ENCODE assay signal across 1 cellular context in genomic region chr2:216292886-216293291, GRCh38.
TF ChIP-seq lines count a peak whose summit lies in the region.

No MANE protein-coding gene starts in this region.

TF ChIP-seq in K562, 482 proteins besides CTCF, POLR2A, EP300 and RAD21 (continued from another document):
- TF ChIP-seq PBX2 (CRISPR knock-in tag; IDR thresholded peaks at IDR 0.05; ENCODE audit: low read depth) = no peak
- peak; percentile 84 for TF ChIP-seq PBX2 (tag; conservative IDR thresholded peaks at IDR 0.05; ENCODE audit: low read depth)
- peak; percentile 64; the same call in 1 of the 2 replicates for TF ChIP-seq FOXM1 (IDR thresholded peaks at IDR 0.05; ENCODE audit: low read depth)
- TF ChIP-seq FOXM1 (CRISPR knock-in tag; IDR thresholded peaks at IDR 0.05; ENCODE audit: low read depth) = no peak
- no peak for TF ChIP-seq HEY1 (CRISPR knock-in tag; IDR thresholded peaks at IDR 0.05; ENCODE audit: borderline replicate concordance)
- peak; percentile 80; the same call in 1 of the 2 replicates for TF ChIP-seq KLF16 (IDR thresholded peaks at IDR 0.05)
- no peak for TF ChIP-seq PHTF2 (CRISPR knock-in tag; IDR thresholded peaks at IDR 0.05)
- TF ChIP-seq KLF13 (tag; IDR thresholded peaks at IDR 0.05; ENCODE audit: borderline replicate concordance, low read depth) = no peak
- TF ChIP-seq MTA2 (IDR thresholded peaks at IDR 0.05; ENCODE audit: low read depth) = peak; percentile 69
- TF ChIP-seq ZNF511 (CRISPR knock-in tag; IDR thresholded peaks at IDR 0.05) = no peak
- no peak for TF ChIP-seq ELK1 (CRISPR knock-in tag; IDR thresholded peaks at IDR 0.05)
- no peak for TF ChIP-seq NFXL1 (CRISPR knock-in tag; IDR thresholded peaks at IDR 0.05)
- no peak for TF ChIP-seq ZC3H8 (IDR thresholded peaks at IDR 0.05)
- peak; percentile 56; the same call in 1 of the 2 replicates for TF ChIP-seq LCOR (CRISPR knock-in tag; IDR thresholded peaks at IDR 0.05)
- peak; percentile 54; the same call in 1 of the 2 replicates for TF ChIP-seq ZNF644 (tag; IDR thresholded peaks at IDR 0.05; ENCODE audit: low read depth)
- no peak for TF ChIP-seq ZNF766 (CRISPR knock-in tag; conservative IDR thresholded peaks at IDR 0.05)
- 0 out of 2 replicates have a peak, but pooled peaks have one; percentile 12 for TF ChIP-seq TFAP4 (CRISPR knock-in tag; IDR thresholded peaks at IDR 0.05; ENCODE audit: borderline replicate concordance)
- 0 out of 2 replicates have a peak, but pooled peaks have one; percentile 42 for TF ChIP-seq ZNF395 (CRISPR knock-in tag; IDR thresholded peaks at IDR 0.05)
- TF ChIP-seq CHD7 (IDR thresholded peaks at IDR 0.05; ENCODE audit: low read depth, low read length) = no peak
- peak; percentile 89 for TF ChIP-seq ARID1B (IDR thresholded peaks at IDR 0.05)
- TF ChIP-seq GATA2 (CRISPR knock-in tag; IDR thresholded peaks at IDR 0.05) = peak; percentile 54; the same call in 1 of the 2 replicates
- TF ChIP-seq TBL1XR1 (IDR thresholded peaks at IDR 0.05; ENCODE audit: low read length in 2 of 2) = peak in 1 of 2 experiments; percentile 24; a peak in 1 of 4 replicates
- TF ChIP-seq ZBTB5 (IDR thresholded peaks at IDR 0.05) = peak; percentile 89
- TF ChIP-seq SMARCE1 (IDR thresholded peaks at IDR 0.05) = peak; percentile 65; the same call in 1 of the 2 replicates
- TF ChIP-seq ATF1 (CRISPR knock-in tag; IDR thresholded peaks at IDR 0.05) = no peak
- TF ChIP-seq ATF1 (tag; IDR thresholded peaks at IDR 0.05) = 0 out of 2 replicates have a peak, but pooled peaks have one; percentile 10
- TF ChIP-seq RCOR1 (IDR thresholded peaks at IDR 0.05; ENCODE audit: borderline replicate concordance in 1 of 2, low read depth in 2 of 2, low read length in 2 of 2) = peak in 1 of 2 experiments; percentile 77; a peak in 2 of 4 replicates
- TF ChIP-seq CBFA2T3 (IDR thresholded peaks at IDR 0.05) = peak; percentile 84
- TF ChIP-seq ZNF639 (CRISPR knock-in tag; conservative IDR thresholded peaks at IDR 0.05 in 1 of 2, IDR thresholded peaks at IDR 0.05 in 1 of 2) = 0 out of 4 replicates have a peak, but pooled peaks of 1 of the 2 experiments have one; percentile 54
- peak; percentile 69; the same call in 1 of the 2 replicates for TF ChIP-seq CTBP1 (IDR thresholded peaks at IDR 0.05; ENCODE audit: borderline replicate concordance)
- no peak for TF ChIP-seq ID3 (CRISPR knock-in tag; IDR thresholded peaks at IDR 0.05)
- peak; percentile 83 for TF ChIP-seq ID3 (tag; IDR thresholded peaks at IDR 0.05)
- 0 out of 2 replicates have a peak, but pooled peaks have one; percentile 27 for TF ChIP-seq FOXJ2 (tag; IDR thresholded peaks at IDR 0.05)
- 0 out of 2 replicates have a peak, but pooled peaks have one; percentile 58 for TF ChIP-seq PYGO2 (tag; IDR thresholded peaks at IDR 0.05)
- no peak for TF ChIP-seq ZNF551 (CRISPR knock-in tag; IDR thresholded peaks at IDR 0.05)
- peak; percentile 54; the same call in 1 of the 2 replicates for TF ChIP-seq HES1 (IDR thresholded peaks at IDR 0.05; ENCODE audit: low read depth)
TF ChIP-seq in K562: peak in this region for 47.
